In genomic region chr7:90424720-90425119, GRCh38 we compare ENCODE assay signal across 11 cellular contexts.
DNase-seq lines count a peak whose midpoint lies in the region; ATAC-seq and FAIRE-seq lines count a peak whose summit lies in the region.
"Had no signal": no experiment of that assay in that cellular context is flagged by ENCODE, and none has a peak within 500 bp of the region (broad histone marks: within the 10 kb centered on the region; RNA-seq: fewer than 3 reads in every experiment).

No MANE protein-coding gene starts in this region.

- FAIRE-seq in HTR-8/SVneo (lab: Jason Lieb, UNC) = no peak

- ATAC-seq in GM18499 (IDR thresholded peaks at IDR 0.05; ENCODE audit: insufficient read depth, unreplicated experiment) (peak; percentile 91), GM19351 (IDR thresholded peaks at IDR 0.05; ENCODE audit: unreplicated experiment) (peak; percentile 97), HG02852 (IDR thresholded peaks at IDR 0.05; ENCODE audit: unreplicated experiment) (peak; percentile 98), HG03571 (IDR thresholded peaks at IDR 0.05; ENCODE audit: unreplicated experiment) (peak; percentile 83)
- ATAC-seq: heart right ventricle had no signal

- no peak for DNase-seq in central memory CD4-positive, alpha-beta T cell
- no peak for DNase-seq in HTR-8/SVneo (ENCODE audit: insufficient read length, low spot score)
- no peak for DNase-seq in NCI-H446 treated with DMSO at 0.1 percent for 48 hours (lab: John Stamatoyannopoulos, UW)
- DNase-seq in NCI-H510A (lab: John Stamatoyannopoulos, UW) = no peak
- DNase-seq: activated effector memory CD4-positive, alpha-beta T cell treated with anti-CD3 and anti-CD28 coated beads, Interleukin-2, amount 50 U/mL, for 16 hours; heart right ventricle; T-helper 9 cell had no signal
